ENCODE assay signal across 27 cellular contexts in genomic region chr10:21604651-21605050, GRCh38.
"Had no signal": no experiment of that assay in that cellular context is flagged by ENCODE, and none has a peak within 500 bp of the region (broad histone marks: within the 10 kb centered on the region; RNA-seq: fewer than 3 reads in every experiment).

No MANE protein-coding gene starts in this region.

- H3K4me1 ChIP-seq: adrenal gland, gastrocnemius medialis had no signal

- H3K27ac ChIP-seq: adrenal gland, body of pancreas, gastrocnemius medialis, hepatocyte, sigmoid colon, thyroid gland, upper lobe of left lung, vagina had no signal

- ATAC-seq: activated CD4-positive, alpha-beta T cell treated with anti-CD3 and anti-CD28 coated beads for 36 hours; body of pancreas; gastrocnemius medialis; natural killer cell; stimulated activated effector memory CD8-positive, alpha-beta T cell treated with anti-CD3 and anti-CD28 coated beads, Interleukin-12 subunit alpha, Interleukin-12 subunit beta, amount 100 ng/mL, for 72 hours; stimulated activated naive CD8-positive, alpha-beta T cell treated with anti-CD3 and anti-CD28 coated beads, Interleukin-15, amount 100 ng/mL, for 72 hours had no signal

- H3K36me3 ChIP-seq: gastrocnemius medialis, sigmoid colon, thyroid gland, upper lobe of left lung had no signal

- H3K4me3 ChIP-seq: adrenal gland, body of pancreas, gastrocnemius medialis, hepatocyte, sigmoid colon, thyroid gland, upper lobe of left lung, vagina had no signal

- H2AFZ ChIP-seq: hepatocyte had no signal

- H3K27me3 Mint-ChIP-seq: activated B cell treated with CpG ODN at 0.5 μM for 24 hours; activated CD4-positive, alpha-beta T cell treated with anti-CD3 and anti-CD28 coated beads for 36 hours; activated naive CD8-positive, alpha-beta T cell treated with anti-CD3 and anti-CD28 coated beads for 36 hours; stimulated activated naive CD8-positive, alpha-beta T cell treated with anti-CD3 and anti-CD28 coated beads, Interleukin-15, amount 100 ng/mL, for 72 hours had no signal

- H3K27me3 ChIP-seq: adrenal gland, body of pancreas, gastrocnemius medialis, hepatocyte, sigmoid colon, thyroid gland, upper lobe of left lung, vagina had no signal

- H3K4me3 Mint-ChIP-seq: activated B cell treated with CpG ODN at 0.5 μM for 24 hours; activated CD4-positive, alpha-beta T cell treated with anti-CD3 and anti-CD28 coated beads for 36 hours; activated naive CD8-positive, alpha-beta T cell treated with anti-CD3 and anti-CD28 coated beads for 36 hours; natural killer cell; stimulated activated effector memory CD8-positive, alpha-beta T cell treated with anti-CD3 and anti-CD28 coated beads, Interleukin-12 subunit alpha, Interleukin-12 subunit beta, amount 100 ng/mL, for 72 hours; stimulated activated naive CD8-positive, alpha-beta T cell treated with anti-CD3 and anti-CD28 coated beads, Interleukin-15, amount 100 ng/mL, for 72 hours had no signal

- H3K9me3 Mint-ChIP-seq: stimulated activated effector memory CD8-positive, alpha-beta T cell treated with anti-CD3 and anti-CD28 coated beads, Interleukin-12 subunit alpha, Interleukin-12 subunit beta, amount 100 ng/mL, for 72 hours; stimulated activated naive CD8-positive, alpha-beta T cell treated with anti-CD3 and anti-CD28 coated beads, Interleukin-15, amount 100 ng/mL, for 72 hours had no signal

- H3K27ac Mint-ChIP-seq: activated B cell treated with CpG ODN at 0.5 μM for 24 hours; activated CD4-positive, alpha-beta T cell treated with anti-CD3 and anti-CD28 coated beads for 36 hours; activated naive CD8-positive, alpha-beta T cell treated with anti-CD3 and anti-CD28 coated beads for 36 hours; natural killer cell; stimulated activated effector memory CD8-positive, alpha-beta T cell treated with anti-CD3 and anti-CD28 coated beads, Interleukin-12 subunit alpha, Interleukin-12 subunit beta, amount 100 ng/mL, for 72 hours; stimulated activated naive CD8-positive, alpha-beta T cell treated with anti-CD3 and anti-CD28 coated beads, Interleukin-15, amount 100 ng/mL, for 72 hours had no signal

- H3K4me2 ChIP-seq: hepatocyte had no signal

- DNase-seq: activated B cell treated with CpG ODN at 0.5 μM for 24 hours; activated CD4-positive, alpha-beta T cell treated with anti-CD3 and anti-CD28 coated beads for 36 hours; activated CD4-positive, alpha-beta T cell treated with anti-CD3 and anti-CD28 coated beads, Interleukin-2, amount 50 U/mL, for 4 hours; activated CD8-positive, alpha-beta memory T cell treated with anti-CD3 and anti-CD28 coated beads for 24 hours; activated effector memory CD4-positive, alpha-beta T cell treated with Interleukin-2 at 50 U/mL for 16 hours; activated naive CD4-positive, alpha-beta T cell treated with Interleukin-2 at 50 U/mL for 16 hours; activated naive CD8-positive, alpha-beta T cell treated with anti-CD3 and anti-CD28 coated beads for 36 hours; adrenal gland; aorta; body of pancreas; effector CD8-positive, alpha-beta T cell; gastrocnemius medialis; glutamatergic neuron; islet precursor cell; natural killer cell; posterior cingulate gyrus; retina; sigmoid colon; small intestine; stimulated activated CD4-positive, alpha-beta T cell treated with anti-CD3 and anti-CD28 coated beads, Interleukin-4, amount 100 ng/mL, for 24 hours; stimulated activated naive CD8-positive, alpha-beta T cell treated with anti-CD3 and anti-CD28 coated beads, Interleukin-15, amount 100 ng/mL, for 72 hours; T-helper 2 cell; thyroid gland; upper lobe of left lung had no signal

- H3K9me3 ChIP-seq: adrenal gland, body of pancreas, gastrocnemius medialis, sigmoid colon, thyroid gland, upper lobe of left lung, vagina had no signal
